Comparison of ENCODE assay signal across 29 cellular contexts in genomic region chr13:36101157-36101556, GRCh38. TPM values are rescaled to one million over a fixed set of nuclear protein-coding genes. Genes with fewer than 3 reads are reported as not detected.
DNase-seq lines count a peak whose midpoint lies in the region; ATAC-seq, FAIRE-seq and TF ChIP-seq lines count a peak whose summit lies in the region.
"Had no signal": no experiment of that assay in that cellular context is flagged by ENCODE, and none has a peak within 500 bp of the region (broad histone marks: within the 10 kb centered on the region; RNA-seq: fewer than 3 reads in every experiment).

No MANE protein-coding gene starts in this region.

- CTCF ChIA-PET in A549 (lab: Yijun Ruan, JAX) = no interaction called here
- CTCF ChIA-PET in T-cell (lab: Charles Lee) = no interaction called here
- CTCF ChIA-PET in activated CD4-positive, alpha-beta memory T cell treated with anti-CD3 and anti-CD28 coated beads for 36 hours (lab: Charles Lee) = no interaction called here

- peaks cover 3% of the 10 kb centered on the region for H3K27me3 Mint-ChIP-seq in activated naive CD8-positive, alpha-beta T cell treated with anti-CD3 and anti-CD28 coated beads for 36 hours
- H3K27me3 Mint-ChIP-seq in T-cell = no peaks in the 10 kb centered on the region
- H3K27me3 Mint-ChIP-seq in activated CD4-positive, alpha-beta memory T cell treated with anti-CD3 and anti-CD28 coated beads for 36 hours = no peaks in the 10 kb centered on the region
- H3K27me3 Mint-ChIP-seq: activated naive CD8-positive, alpha-beta T cell treated with anti-CD3 and anti-CD28 coated beads, Interleukin-2, amount 10 ng/mL, durations not matched to agents 7 days and 5 days; natural killer cell treated with Interleukin-12 subunit alpha and Interleukin-12 subunit beta and Interleukin-15 and Interleukin-18, amount 100 ng/mL, for 72 hours; stimulated activated naive B cell treated with anti-CD40 and anti-IgM and Interleukin-4, amounts not matched to agents 10 μg/mL and 1 μg/mL and 100 μg/mL, for 72 hours had no signal

- no peaks in the 10 kb centered on the region for H3K4me1 Mint-ChIP-seq in activated naive CD8-positive, alpha-beta T cell treated with anti-CD3 and anti-CD28 coated beads for 36 hours
- H3K4me1 Mint-ChIP-seq in T-cell = no peaks in the 10 kb centered on the region
- no peaks in the 10 kb centered on the region for H3K4me1 Mint-ChIP-seq in activated CD4-positive, alpha-beta memory T cell treated with anti-CD3 and anti-CD28 coated beads for 36 hours (ENCODE audit: low read depth)
- H3K4me1 Mint-ChIP-seq: activated naive CD8-positive, alpha-beta T cell treated with anti-CD3 and anti-CD28 coated beads, Interleukin-2, amount 10 ng/mL, durations not matched to agents 7 days and 5 days had no signal

- DNase-seq in A549 (ENCODE audit: low read depth in 1 of 2, low spot score in 1 of 2) (no peak), COR-L47 (lab: John Stamatoyannopoulos, UW) (peak; percentile 78), NCI-H345 (lab: John Stamatoyannopoulos, UW) (peak; percentile 53), bronchial epithelial cell (ENCODE audit: low read depth) (no peak), T-cell (no peak)
- no peak for DNase-seq in activated naive CD8-positive, alpha-beta T cell treated with anti-CD3 and anti-CD28 coated beads for 36 hours
- DNase-seq in stimulated activated CD4-positive, alpha-beta T cell treated with anti-CD3 and anti-CD28 coated beads, Interleukin-4, amount 100 ng/mL, for 24 hours = no peak
- no peak for DNase-seq in activated CD4-positive, alpha-beta memory T cell treated with anti-CD3 and anti-CD28 coated beads for 36 hours
- DNase-seq: activated CD4-positive, alpha-beta T cell treated with anti-CD3 and anti-CD28 coated beads for 48 hours; activated effector memory CD4-positive, alpha-beta T cell treated with anti-CD3 and anti-CD28 coated beads, Interleukin-2, amount 50 U/mL, for 16 hours; activated naive CD8-positive, alpha-beta T cell treated with anti-CD3 and anti-CD28 coated beads, Interleukin-2, amount 10 ng/mL, durations not matched to agents 7 days and 5 days; aorta; colonic mucosa; DND-41; effector CD8-positive, alpha-beta T cell; glutamatergic neuron; GM23248; left colon; NCI-H2029 treated with DMSO at 0.1 percent for 48 hours; NCI-H510A; Right ventricle myocardium superior; stimulated activated naive B cell treated with anti-CD40 and anti-IgM and Interleukin-4, amounts not matched to agents 10 μg/mL and 1 μg/mL and 100 μg/mL, for 72 hours; substantia nigra had no signal

- H3K4me1 ChIP-seq in A549 = no peaks in the 10 kb centered on the region
- H3K4me1 ChIP-seq: BLaER1 treated with 17β-estradiol and CSF1 and Interleukin-3, amounts not matched to agents 10 nM and 100 nM; colonic mucosa had no signal

- TF ChIP-seq POLR2A in A549 (IDR thresholded peaks at IDR 0.05; ENCODE audit: low read length) = no peak

- TF ChIP-seq RAD21 in A549 (conservative IDR thresholded peaks at IDR 0.05 in 1 of 2, IDR thresholded peaks at IDR 0.05 in 1 of 2) = no peak

- 34% methylated on average over 9 of the region's 9 CpGs for WGBS in A549 (ENCODE audit: missing lambda C conversion rate)

- POLR2A ChIA-PET in A549 (lab: Yijun Ruan, JAX) (no interaction called here), T-cell (lab: Charles Lee) (no interaction called here)
- POLR2A ChIA-PET in activated CD4-positive, alpha-beta memory T cell treated with anti-CD3 and anti-CD28 coated beads for 36 hours (lab: Charles Lee) = no interaction called here

- no peak for TF ChIP-seq CTCF in A549 (IDR thresholded peaks at IDR 0.05)
- TF ChIP-seq CTCF in bronchial epithelial cell (IDR thresholded peaks at IDR 0.05; ENCODE audit: insufficient read depth, low read length, severe bottlenecking) = no peak

- FAIRE-seq in A549 (lab: Jason Lieb, UNC) (no peak), bronchial epithelial cell (lab: Jason Lieb, UNC) (peak; percentile 50)

- H3K9me3 ChIP-seq in A549 = no peaks in the 10 kb centered on the region
- H3K9me3 ChIP-seq: BLaER1 treated with 17β-estradiol and CSF1 and Interleukin-3, amounts not matched to agents 10 nM and 100 nM; colonic mucosa had no signal

- no peaks in the 10 kb centered on the region for H3K36me3 Mint-ChIP-seq in activated naive CD8-positive, alpha-beta T cell treated with anti-CD3 and anti-CD28 coated beads for 36 hours
- no peaks in the 10 kb centered on the region for H3K36me3 Mint-ChIP-seq in T-cell
- no peaks in the 10 kb centered on the region for H3K36me3 Mint-ChIP-seq in activated CD4-positive, alpha-beta memory T cell treated with anti-CD3 and anti-CD28 coated beads for 36 hours
- H3K36me3 Mint-ChIP-seq: activated naive CD8-positive, alpha-beta T cell treated with anti-CD3 and anti-CD28 coated beads, Interleukin-2, amount 10 ng/mL, durations not matched to agents 7 days and 5 days; natural killer cell treated with Interleukin-12 subunit alpha and Interleukin-12 subunit beta and Interleukin-15 and Interleukin-18, amount 100 ng/mL, for 72 hours; stimulated activated naive B cell treated with anti-CD40 and anti-IgM and Interleukin-4, amounts not matched to agents 10 μg/mL and 1 μg/mL and 100 μg/mL, for 72 hours had no signal

- ATAC-seq in A549 (no peak), T-cell (replicated peaks in 1 of 4) (no peak)
- ATAC-seq: left colon; natural killer cell treated with Interleukin-12 subunit alpha and Interleukin-12 subunit beta and Interleukin-15 and Interleukin-18, amount 100 ng/mL, for 72 hours; stimulated activated naive B cell treated with anti-CD40 and anti-IgM and Interleukin-4, amounts not matched to agents 10 μg/mL and 1 μg/mL and 100 μg/mL, for 72 hours had no signal

- no peak overlapping the region for H3K27ac ChIP-seq in A549
- H3K27ac ChIP-seq: BLaER1 treated with 17β-estradiol and CSF1 and Interleukin-3, amounts not matched to agents 10 nM and 100 nM; cardiac muscle cell; colonic mucosa; epithelial cell of prostate; GM23248; skin epidermis had no signal

- TF ChIP-seq EP300 in A549 (IDR thresholded peaks at IDR 0.05) = no peak

- intact Hi-C loops in activated CD4-positive, alpha-beta memory T cell treated with anti-CD3 and anti-CD28 coated beads for 36 hours (cut with micrococcal nuclease) = no loop called here

- no peak overlapping the region for H3K4me2 ChIP-seq in A549
- H3K4me2 ChIP-seq: BLaER1 treated with 17β-estradiol and CSF1 and Interleukin-3, amounts not matched to agents 10 nM and 100 nM had no signal

- H3K4me3 Mint-ChIP-seq in activated naive CD8-positive, alpha-beta T cell treated with anti-CD3 and anti-CD28 coated beads for 36 hours = no peak overlapping the region
- H3K4me3 Mint-ChIP-seq in T-cell = no peak overlapping the region
- H3K4me3 Mint-ChIP-seq in activated CD4-positive, alpha-beta memory T cell treated with anti-CD3 and anti-CD28 coated beads for 36 hours = no peak overlapping the region
- H3K4me3 Mint-ChIP-seq: activated naive CD8-positive, alpha-beta T cell treated with anti-CD3 and anti-CD28 coated beads, Interleukin-2, amount 10 ng/mL, durations not matched to agents 7 days and 5 days; natural killer cell treated with Interleukin-12 subunit alpha and Interleukin-12 subunit beta and Interleukin-15 and Interleukin-18, amount 100 ng/mL, for 72 hours; stimulated activated naive B cell treated with anti-CD40 and anti-IgM and Interleukin-4, amounts not matched to agents 10 μg/mL and 1 μg/mL and 100 μg/mL, for 72 hours had no signal

- no peaks in the 10 kb centered on the region for H3K36me3 ChIP-seq in bronchial epithelial cell (ENCODE audit: control insufficient read depth, insufficient read depth, low read length)
- H3K36me3 ChIP-seq: BLaER1 treated with 17β-estradiol and CSF1 and Interleukin-3, amounts not matched to agents 10 nM and 100 nM; cardiac muscle cell; colonic mucosa had no signal

- H3K27ac Mint-ChIP-seq in activated naive CD8-positive, alpha-beta T cell treated with anti-CD3 and anti-CD28 coated beads for 36 hours = no peak overlapping the region
- no peak overlapping the region for H3K27ac Mint-ChIP-seq in T-cell
- no peak overlapping the region for H3K27ac Mint-ChIP-seq in activated CD4-positive, alpha-beta memory T cell treated with anti-CD3 and anti-CD28 coated beads for 36 hours
- H3K27ac Mint-ChIP-seq: activated naive CD8-positive, alpha-beta T cell treated with anti-CD3 and anti-CD28 coated beads, Interleukin-2, amount 10 ng/mL, durations not matched to agents 7 days and 5 days; natural killer cell treated with Interleukin-12 subunit alpha and Interleukin-12 subunit beta and Interleukin-15 and Interleukin-18, amount 100 ng/mL, for 72 hours; stimulated activated naive B cell treated with anti-CD40 and anti-IgM and Interleukin-4, amounts not matched to agents 10 μg/mL and 1 μg/mL and 100 μg/mL, for 72 hours had no signal

- no peak overlapping the region for H3K4me3 ChIP-seq in A549
- H3K4me3 ChIP-seq in bronchial epithelial cell (ENCODE audit: low read depth, low read length) = no peak overlapping the region
- H3K4me3 ChIP-seq: BLaER1 treated with 17β-estradiol and CSF1 and Interleukin-3, amounts not matched to agents 10 nM and 100 nM; cardiac muscle cell; colonic mucosa; GM23248; skin epidermis had no signal

- no peaks in the 10 kb centered on the region for H3K27me3 ChIP-seq in bronchial epithelial cell (ENCODE audit: control insufficient read depth, insufficient read depth, low read length)
- H3K27me3 ChIP-seq: BLaER1 treated with 17β-estradiol and CSF1 and Interleukin-3, amounts not matched to agents 10 nM and 100 nM; cardiac muscle cell; colonic mucosa had no signal

- no peaks in the 10 kb centered on the region for H3K9me3 Mint-ChIP-seq in activated naive CD8-positive, alpha-beta T cell treated with anti-CD3 and anti-CD28 coated beads for 36 hours
- no peaks in the 10 kb centered on the region for H3K9me3 Mint-ChIP-seq in T-cell
- H3K9me3 Mint-ChIP-seq in activated CD4-positive, alpha-beta memory T cell treated with anti-CD3 and anti-CD28 coated beads for 36 hours = no peaks in the 10 kb centered on the region
- H3K9me3 Mint-ChIP-seq: activated naive CD8-positive, alpha-beta T cell treated with anti-CD3 and anti-CD28 coated beads, Interleukin-2, amount 10 ng/mL, durations not matched to agents 7 days and 5 days had no signal

TF ChIP-seq in A549, 52 proteins besides CTCF, POLR2A, EP300 and RAD21:
- no peak for TF ChIP-seq FOSL2 (IDR thresholded peaks at IDR 0.05)
- no peak for TF ChIP-seq FOSL2 (CRISPR knock-in tag; IDR thresholded peaks at IDR 0.05)
- peak; percentile 63 for TF ChIP-seq MAFK (IDR thresholded peaks at IDR 0.05; ENCODE audit: partially characterized antibody)

RNA-seq across cellular contexts. Expression of gene DCLK1, which starts 30.0 kb away (rescaled TPM):
- polyA plus RNA-seq in A549 (2011; rRNA removed) = 0.08 and 0.13 TPM in 2 replicates
- 0.01 TPM in 1 of 2 replicates, not detected in the other for polyA plus RNA-seq in A549 (2012; cell fraction: cytosol; rRNA removed)
- 0.01 TPM in 2 replicates for polyA plus RNA-seq in A549 (2012; cell fraction: nucleus; rRNA removed)
- 0.20 to 0.25 TPM (median 0.21 TPM) in 3 replicates for polyA plus RNA-seq in A549 (2017; fragmentation: RNase III; extraction: RNeasy Plus Mini Kit Qiagen cat#74134 plus additional on column Dnase treatment)
- 0.04 and 0.10 TPM in 2 replicates for polyA minus RNA-seq in A549 (2011; rRNA and poly(A)+ RNA removed)
- total RNA-seq in bronchial epithelial cell = under 0.01 and 0.13 TPM in 2 replicates
- total RNA-seq in activated naive CD8-positive, alpha-beta T cell treated with anti-CD3 and anti-CD28 coated beads for 36 hours = not detected
- total RNA-seq in T-cell = under 1 TPM in 2 of 5 donors, not detected in 3; 0.03 to 0.09 TPM
- not detected for total RNA-seq in activated CD4-positive, alpha-beta memory T cell treated with anti-CD3 and anti-CD28 coated beads for 36 hours
- total RNA-seq: activated CD8-positive, alpha-beta memory T cell treated with anti-CD3 and anti-CD28 coated beads for 36 hours; activated naive CD8-positive, alpha-beta T cell treated with anti-CD3 and anti-CD28 coated beads, Interleukin-2, amount 10 ng/mL, durations not matched to agents 7 days and 5 days; natural killer cell treated with Interleukin-12 subunit alpha and Interleukin-12 subunit beta and Interleukin-15 and Interleukin-18, amount 100 ng/mL, for 72 hours had no signal
- polyA plus RNA-seq: cardiac muscle cell had no signal

Comparison
In these comparisons a context has a peak if more than half of its experiments do, and no peak if none do; other contexts are left out.
1. DNase-seq: peak in COR-L47 (single experiment) and NCI-H345 (single experiment); none in A549 (0 of 2), bronchial epithelial cell (single experiment), activated naive CD8-positive, alpha-beta T cell treated with anti-CD3 and anti-CD28 coated beads for 36 hours (single experiment), stimulated activated CD4-positive, alpha-beta T cell treated with anti-CD3 and anti-CD28 coated beads, Interleukin-4, amount 100 ng/mL, for 24 hours (single experiment), T-cell (0 of 34) and activated CD4-positive, alpha-beta memory T cell treated with anti-CD3 and anti-CD28 coated beads for 36 hours (single experiment).